8 cellular contexts compared by ENCODE assay signal in genomic region chr1:10692401-10693021, GRCh38.
A peak's percentile ranks its signal among the peaks of the same experiment; 100 is the strongest.
DNase-seq lines count a peak whose midpoint lies in the region; ATAC-seq and TF ChIP-seq lines count a peak whose summit lies in the region.

No MANE protein-coding gene starts in this region.

- no peaks in the 10 kb centered on the region for H4K20me1 ChIP-seq in SK-N-SH (ENCODE audit: insufficient read depth)

- no peaks in the 10 kb centered on the region for H3F3A ChIP-seq in SK-N-SH (replicated peaks; ENCODE audit: insufficient read depth)

- H3K4me3 ChIP-seq in heart right ventricle, result peak overlapping the region in 7 of 10 donors; percentile 69 to 91 (median 78)
- H3K4me3 ChIP-seq in SK-N-SH (ENCODE audit: low read depth in 2 of 2, low read length in 1 of 2), result no peak overlapping the region
- H3K4me3 ChIP-seq in lung, result peak overlapping the region; percentile 28

- H3K27me3 ChIP-seq in heart right ventricle (no peaks in the 10 kb centered on the region), SK-N-SH (ENCODE audit: insufficient read depth) (no peaks in the 10 kb centered on the region), lung (ENCODE audit: control insufficient read depth, insufficient read depth) (no peaks in the 10 kb centered on the region)

- CTCF ChIA-PET in SK-N-SH (lab: Yijun Ruan, JAX), result interaction anchor here (0.6 to 3.4 kb wide), 21 partner anchors 8 to 218 kb away, joined by 3 to 15 read pairs (median 4); no protein-coding TSS in a partner anchor

- H3K9ac ChIP-seq in SK-N-SH, result no peak overlapping the region

- no peak overlapping the region for H3K4me2 ChIP-seq in SK-N-SH

- H3K27ac ChIP-seq in heart right ventricle (peak overlapping the region in 9 of 10 donors; percentile 25 to 94 (median 87)), SK-N-SH (ENCODE audit: low read depth in 2 of 2, low read length in 1 of 2) (no peak overlapping the region), lung (ENCODE audit: low read depth in 1 of 2, low read length in 1 of 2) (peak overlapping the region; percentile 75 to 97)

- ATAC-seq in heart right ventricle, result peak in 6 of 8 donors; percentile 8 to 54 (median 38)
- ATAC-seq in Right ventricle myocardium inferior, result no peak
- peak; percentile 61 for ATAC-seq in activated naive CD8-positive, alpha-beta T cell treated with anti-CD3 and anti-CD28 coated beads, Interleukin-2, amount 10 ng/mL, durations not matched to agents 7 days and 5 days (ENCODE audit: low read depth)
- peak; percentile 24 for ATAC-seq in lung (ENCODE audit: insufficient read depth, low FRiP score)
- ATAC-seq in HG03280 (IDR thresholded peaks at IDR 0.05; ENCODE audit: unreplicated experiment), result no peak
- no peak for ATAC-seq in HG03439 (IDR thresholded peaks at IDR 0.05; ENCODE audit: unreplicated experiment)

- TF ChIP-seq CTCF in heart right ventricle (IDR thresholded peaks at IDR 0.05) (peak; percentile 20 to 59 (median 46)), SK-N-SH (IDR thresholded peaks at IDR 0.05) (peak; percentile 36), lung (IDR thresholded peaks at IDR 0.05; ENCODE audit: control extremely low read depth, extremely low read depth) (no peak)

- no peaks in the 10 kb centered on the region for H3K36me3 Mint-ChIP-seq in activated naive CD8-positive, alpha-beta T cell treated with anti-CD3 and anti-CD28 coated beads, Interleukin-2, amount 10 ng/mL, durations not matched to agents 7 days and 5 days

- no peaks in the 10 kb centered on the region for H3K9me3 Mint-ChIP-seq in activated naive CD8-positive, alpha-beta T cell treated with anti-CD3 and anti-CD28 coated beads, Interleukin-2, amount 10 ng/mL, durations not matched to agents 7 days and 5 days

- peaks cover 6% of the 10 kb centered on the region for H3K27me3 Mint-ChIP-seq in activated naive CD8-positive, alpha-beta T cell treated with anti-CD3 and anti-CD28 coated beads, Interleukin-2, amount 10 ng/mL, durations not matched to agents 7 days and 5 days

- intact Hi-C loops in heart right ventricle (cut with DNase I) (loop anchor here in 8 of 10 donors (5.0 to 10.0 kb wide), 9 partner anchors 75 to 628 kb away; partner anchors contain the start of gene CASZ1 (in 1 of the 8)), Right ventricle myocardium inferior (cut with DNase I) (loop anchor here (5.0 kb wide), 1 partner anchor 170 kb away; no protein-coding TSS in a partner anchor)

- H3K9me2 ChIP-seq in SK-N-SH, result no peaks in the 10 kb centered on the region

- no peaks in the 10 kb centered on the region for H3K9me3 ChIP-seq in heart right ventricle
- no peaks in the 10 kb centered on the region for H3K9me3 ChIP-seq in SK-N-SH
- no peaks in the 10 kb centered on the region for H3K9me3 ChIP-seq in lung (ENCODE audit: control insufficient read depth in 2 of 2, insufficient read depth in 1 of 2, low read length in 1 of 2)

- H2AFZ ChIP-seq in SK-N-SH (ENCODE audit: low read depth), result no peak overlapping the region

- H3K36me3 ChIP-seq in heart right ventricle, result no peaks in the 10 kb centered on the region
- no peaks in the 10 kb centered on the region for H3K36me3 ChIP-seq in SK-N-SH (replicated peaks in 1 of 2; ENCODE audit: control insufficient read depth in 1 of 2, insufficient read depth in 2 of 2, low read length in 1 of 2)
- H3K36me3 ChIP-seq in lung (ENCODE audit: control insufficient read depth in 2 of 2, insufficient read depth in 2 of 2, low read length in 2 of 2), result no peaks in the 10 kb centered on the region

- DNase-seq in heart right ventricle (peak in 1 of 2 donors; percentile 40), Right ventricle myocardium inferior (ENCODE audit: missing footprints) (no peak), SK-N-SH (peak; percentile 74), lung (ENCODE audit: low spot score) (peak; percentile 71)
- DNase-seq in activated naive CD8-positive, alpha-beta T cell treated with anti-CD3 and anti-CD28 coated beads, Interleukin-2, amount 10 ng/mL, durations not matched to agents 7 days and 5 days, result peak; percentile 71
- DNase-seq in stimulated activated CD8-positive, alpha-beta memory T cell treated with anti-CD3 and anti-CD28 coated beads, Interleukin-7, amount 100 ng/mL, for 4 hours (ENCODE audit: low read depth in 2 of 2), result peak; percentile 55 to 61

- 47 to 51% methylated on average over 13 of the region's 13 CpGs for WGBS in heart right ventricle, 2 donors
- 79% methylated on average over 11 of the region's 13 CpGs for WGBS in SK-N-SH (ENCODE audit: low lambda C conversion rate)
- WGBS in lung, 2 donors, result 43 to 52% methylated on average over 13 of the region's 13 CpGs

- no peaks in the 10 kb centered on the region for H3K79me2 ChIP-seq in SK-N-SH (ENCODE audit: insufficient read depth)

- H3K4me1 ChIP-seq in heart right ventricle, result peaks cover 38 to 78% (median 69%) of the 10 kb centered on the region in 9 donors
- H3K4me1 ChIP-seq in SK-N-SH (ENCODE audit: control insufficient read depth in 1 of 2, insufficient read depth in 2 of 2, low read depth in 1 of 2, low read length in 1 of 2), result peaks cover 2 to 9% of the 10 kb centered on the region in 2 experiments; a peak in 1 of 4 replicates
- H3K4me1 ChIP-seq in lung (ENCODE audit: control insufficient read depth in 2 of 2, insufficient read depth in 2 of 2, low read length in 2 of 2), result peaks cover 15 to 39% of the 10 kb centered on the region in 2 donors

- H3K4me3 Mint-ChIP-seq in activated naive CD8-positive, alpha-beta T cell treated with anti-CD3 and anti-CD28 coated beads, Interleukin-2, amount 10 ng/mL, durations not matched to agents 7 days and 5 days, result peak overlapping the region; percentile 88

- H3K4me1 Mint-ChIP-seq in activated naive CD8-positive, alpha-beta T cell treated with anti-CD3 and anti-CD28 coated beads, Interleukin-2, amount 10 ng/mL, durations not matched to agents 7 days and 5 days, result peaks cover 17% of the 10 kb centered on the region

- no peak overlapping the region for H3K27ac Mint-ChIP-seq in activated naive CD8-positive, alpha-beta T cell treated with anti-CD3 and anti-CD28 coated beads, Interleukin-2, amount 10 ng/mL, durations not matched to agents 7 days and 5 days

- TF ChIP-seq RAD21 in SK-N-SH (IDR thresholded peaks at IDR 0.05; ENCODE audit: low read length), result peak; percentile 64

- TF ChIP-seq EP300 in SK-N-SH (IDR thresholded peaks at IDR 0.05; ENCODE audit: borderline replicate concordance in 1 of 2, low read depth in 1 of 2, low read length in 1 of 2), result no peak

- POLR2A ChIA-PET in SK-N-SH (lab: Yijun Ruan, JAX), result no interaction called here
- POLR2A ChIA-PET in activated naive CD8-positive, alpha-beta T cell treated with anti-CD3 and anti-CD28 coated beads, Interleukin-2, amount 10 ng/mL, durations not matched to agents 7 days and 5 days (lab: Charles Lee), result interaction anchor here (0.8 kb wide), 1 partner anchor 101 kb away, joined by 5 read pairs; no protein-coding TSS in a partner anchor

TF ChIP-seq in SK-N-SH, 30 proteins besides CTCF, POLR2A, EP300 and RAD21:
- TF ChIP-seq SMC3 (IDR thresholded peaks at IDR 0.05; ENCODE audit: low read depth, low read length) (peak; percentile 51; the same call in 1 of the 2 replicates), FOXM1 (IDR thresholded peaks at IDR 0.05; ENCODE audit: low read depth) (no peak), NFIC (IDR thresholded peaks at IDR 0.05; ENCODE audit: borderline replicate concordance) (no peak)

Comparison
In these comparisons a context has a peak if more than half of its experiments do, and no peak if none do; other contexts are left out.
1. ATAC-seq: peak in heart right ventricle (6 of 8), activated naive CD8-positive, alpha-beta T cell treated with anti-CD3 and anti-CD28 coated beads, Interleukin-2, amount 10 ng/mL, durations not matched to agents 7 days and 5 days (single experiment) and lung (single experiment); none in Right ventricle myocardium inferior (single experiment), HG03280 (single experiment) and HG03439 (single experiment).
2. H3K27ac ChIP-seq: peak in heart right ventricle (9 of 10) and lung (2 of 2); none in SK-N-SH (0 of 2).
3. H3K4me3 ChIP-seq: peak in heart right ventricle (7 of 10) and lung (single experiment); none in SK-N-SH (0 of 2).